In genomic region chr6:78910611-78911134, GRCh38 we compare ENCODE assay signal across 8 cellular contexts. TPM values are rescaled to one million over a fixed set of nuclear protein-coding genes. Genes with fewer than 3 reads are reported as not detected.
A peak's percentile ranks its signal among the peaks of the same experiment; 100 is the strongest.
DNase-seq lines count a peak whose midpoint lies in the region; ATAC-seq and TF ChIP-seq lines count a peak whose summit lies in the region.

No MANE protein-coding gene starts in this region.

- H3K4me3 Mint-ChIP-seq in naive thymus-derived CD8-positive, alpha-beta T cell, result peak overlapping the region; percentile 13 to 69 (median 52)

- H3K4me3 ChIP-seq in DOHH2 (ENCODE audit: low read length) (peak overlapping the region; percentile 50), esophagus muscularis mucosa (peak overlapping the region; percentile 50 to 55 (median 52))

- peak overlapping the region; percentile 55 for H3K4me2 ChIP-seq in DOHH2 (ENCODE audit: low read length)

- ATAC-seq in GM21381 (IDR thresholded peaks at IDR 0.05; ENCODE audit: unreplicated experiment), result peak; percentile 69
- ATAC-seq in naive thymus-derived CD8-positive, alpha-beta T cell, result no peak

- H3K27me3 ChIP-seq in DOHH2 (ENCODE audit: control insufficient read depth, low read length) (no peaks in the 10 kb centered on the region), esophagus muscularis mucosa (peaks cover 0 to 4% (median 0%) of the 10 kb centered on the region in 4 donors)

- intact Hi-C loops in esophagus muscularis mucosa (cut with DNase I), result no loop called here

- peaks cover 5 to 24% (median 18%) of the 10 kb centered on the region in 4 donors for H3K4me1 Mint-ChIP-seq in naive thymus-derived CD8-positive, alpha-beta T cell

- H3K79me2 ChIP-seq in DOHH2 (ENCODE audit: control insufficient read depth, low read length), result no peaks in the 10 kb centered on the region

- H3K9me3 Mint-ChIP-seq in naive thymus-derived CD8-positive, alpha-beta T cell, result peaks cover 0 to 21% (median 4%) of the 10 kb centered on the region in 9 donors

- TF ChIP-seq CTCF in DOHH2 (IDR thresholded peaks at IDR 0.05; ENCODE audit: low read depth, low read length, poor library complexity, severe bottlenecking) (no peak), esophagus muscularis mucosa (IDR thresholded peaks at IDR 0.05) (no peak)

- peaks cover 31 to 35% (median 31%) of the 10 kb centered on the region in 3 donors for H3K36me3 Mint-ChIP-seq in naive thymus-derived CD8-positive, alpha-beta T cell

- peaks cover 25% of the 10 kb centered on the region for H3K4me1 ChIP-seq in DOHH2 (ENCODE audit: control insufficient read depth, low read length)
- peaks cover 0 to 13% (median 8%) of the 10 kb centered on the region in 4 donors for H3K4me1 ChIP-seq in esophagus muscularis mucosa

- no peaks in the 10 kb centered on the region for H3K9me3 ChIP-seq in DOHH2 (ENCODE audit: control insufficient read depth, insufficient read depth, low read length)
- no peaks in the 10 kb centered on the region for H3K9me3 ChIP-seq in esophagus muscularis mucosa

- no peak for TF ChIP-seq EP300 in esophagus muscularis mucosa (IDR thresholded peaks at IDR 0.05)

- no peak for TF ChIP-seq POLR2A in esophagus muscularis mucosa (IDR thresholded peaks at IDR 0.05; ENCODE audit: low read depth)

- DNase-seq in RPMI7951 (ENCODE audit: low read depth) (peak; percentile 25), esophagus muscularis mucosa (ENCODE audit: extremely low spot score) (no peak), NCI-H748 (lab: John Stamatoyannopoulos, UW; ENCODE audit: unreplicated experiment) (no peak), NCI-H2196 (lab: John Stamatoyannopoulos, UW; ENCODE audit: unreplicated experiment) (no peak), NCI-H1436 (lab: John Stamatoyannopoulos, UW) (no peak)
- DNase-seq in naive thymus-derived CD8-positive, alpha-beta T cell, result no peak

- peak overlapping the region in 1 of 10 donors; percentile 5 for H3K27ac Mint-ChIP-seq in naive thymus-derived CD8-positive, alpha-beta T cell

- no peaks in the 10 kb centered on the region for H3K9me2 ChIP-seq in DOHH2 (replicated peaks; ENCODE audit: control insufficient read depth, low read length)

- H3K27me3 Mint-ChIP-seq in naive thymus-derived CD8-positive, alpha-beta T cell, result peaks cover 21 to 41% (median 28%) of the 10 kb centered on the region in 5 donors

- H3K36me3 ChIP-seq in DOHH2 (ENCODE audit: control insufficient read depth, low read length) (no peaks in the 10 kb centered on the region), esophagus muscularis mucosa (no peaks in the 10 kb centered on the region)

- 10% methylated on average over 41 of the region's 47 CpGs for WGBS in esophagus muscularis mucosa

- H4K20me1 ChIP-seq in DOHH2 (ENCODE audit: control insufficient read depth, insufficient read depth, low read depth, low read length), result no peaks in the 10 kb centered on the region

- H3K27ac ChIP-seq in DOHH2 (ENCODE audit: low read depth, low read length) (no peak overlapping the region), esophagus muscularis mucosa (replicated peaks in 1 of 4) (no peak overlapping the region)

- no peaks in the 10 kb centered on the region; the same call in 1 of the 2 replicates for H3F3A ChIP-seq in DOHH2 (ENCODE audit: control insufficient read depth, insufficient read depth)

- POLR2A ChIA-PET in naive thymus-derived CD8-positive, alpha-beta T cell (lab: Charles Lee), result no interaction called here

RNA-seq across cellular contexts. Expression of gene IRAK1BP1, which starts 43.3 kb away (rescaled TPM):
- total RNA-seq in RPMI7951 (2014; rRNA removed; shearing (Covaris generic)), result 5.3 and 5.4 TPM in 2 replicates
- total RNA-seq in esophagus muscularis mucosa, result 1 to 10 TPM; 3.1 to 5.4 (median 4.0) TPM
- total RNA-seq in naive thymus-derived CD8-positive, alpha-beta T cell, result 1 to 10 TPM; 5.0 to 5.2 TPM
- polyA plus RNA-seq in naive thymus-derived CD8-positive, alpha-beta T cell, result 1 to 10 TPM; 1.5 to 1.8 (median 1.5) TPM
